26 cellular contexts compared by ENCODE assay signal in genomic region chr14:49612251-49612650, GRCh38.
"Had no signal": no experiment of that assay in that cellular context is flagged by ENCODE, and none has a peak within 500 bp of the region (broad histone marks: within the 10 kb centered on the region; RNA-seq: fewer than 3 reads in every experiment).

No MANE protein-coding gene starts in this region.

- DNase-seq: cerebellar nuclear complex; dorsolateral prefrontal cortex; effector CD4-positive, alpha-beta T cell; endodermal cell; foreskin fibroblast; gastrocnemius medialis; heart left ventricle; left cardiac atrium; left lung; mesenchymal stem cell; midbrain; naive thymus-derived CD4-positive, alpha-beta T cell; posterior cingulate gyrus; right lobe of liver; small intestine; stimulated activated CD4-positive, alpha-beta T cell treated with anti-CD3 and anti-CD28 coated beads, Interleukin-15, amount 100 ng/mL, for 24 hours; stimulated activated CD4-positive, alpha-beta T cell treated with anti-CD3 and anti-CD28 coated beads, Interleukin-2, amount 100 ng/mL, for 48 hours; stimulated activated naive B cell treated with anti-CD40 and anti-IgM and Interleukin-4, amounts not matched to agents 10 μg/mL and 1 μg/mL and 100 μg/mL, for 72 hours; upper lobe of left lung had no signal

- H3K4me1 Mint-ChIP-seq: endodermal cell had no signal

- H3K36me3 ChIP-seq: gastrocnemius medialis, right lobe of liver, thoracic aorta had no signal

- H3K4me2 ChIP-seq: hepatocyte had no signal

- H3K4me3 ChIP-seq: dorsolateral prefrontal cortex, gastrocnemius medialis, heart left ventricle, hepatocyte, left lung, right lobe of liver, thoracic aorta, tibial nerve, upper lobe of left lung had no signal

- H3K9me3 ChIP-seq: gastrocnemius medialis, heart left ventricle, left lung, neutrophil, right lobe of liver, thoracic aorta, tibial nerve, upper lobe of left lung had no signal

- H2AFZ ChIP-seq: hepatocyte had no signal

- ATAC-seq: esophagus mucosa; gastrocnemius medialis; heart left ventricle; left cardiac atrium; left lung; naive thymus-derived CD4-positive, alpha-beta T cell; right lobe of liver; stimulated activated naive B cell treated with anti-CD40 and anti-IgM and Interleukin-4, amounts not matched to agents 10 μg/mL and 1 μg/mL and 100 μg/mL, for 72 hours had no signal

- H3K27me3 ChIP-seq: dorsolateral prefrontal cortex, gastrocnemius medialis, heart left ventricle, hepatocyte, left lung, neutrophil, right lobe of liver, tibial nerve, upper lobe of left lung had no signal

- H3K27me3 Mint-ChIP-seq: naive thymus-derived CD4-positive, alpha-beta T cell; stimulated activated naive B cell treated with anti-CD40 and anti-IgM and Interleukin-4, amounts not matched to agents 10 μg/mL and 1 μg/mL and 100 μg/mL, for 72 hours; stimulated activated naive CD8-positive, alpha-beta T cell treated with anti-CD3 and anti-CD28 coated beads, Interleukin-15, Interleukin-2, amounts not matched to agents 100 ng/mL and 50 ng/mL, for 24 hours had no signal

- H3K4me3 Mint-ChIP-seq: endodermal cell; naive thymus-derived CD4-positive, alpha-beta T cell; stimulated activated naive B cell treated with anti-CD40 and anti-IgM and Interleukin-4, amounts not matched to agents 10 μg/mL and 1 μg/mL and 100 μg/mL, for 72 hours; stimulated activated naive CD8-positive, alpha-beta T cell treated with anti-CD3 and anti-CD28 coated beads, Interleukin-15, Interleukin-2, amounts not matched to agents 100 ng/mL and 50 ng/mL, for 24 hours had no signal

- H3K9me3 Mint-ChIP-seq: endodermal cell; naive thymus-derived CD4-positive, alpha-beta T cell; stimulated activated naive B cell treated with anti-CD40 and anti-IgM and Interleukin-4, amounts not matched to agents 10 μg/mL and 1 μg/mL and 100 μg/mL, for 72 hours; stimulated activated naive CD8-positive, alpha-beta T cell treated with anti-CD3 and anti-CD28 coated beads, Interleukin-15, Interleukin-2, amounts not matched to agents 100 ng/mL and 50 ng/mL, for 24 hours had no signal

- H3K4me1 ChIP-seq: gastrocnemius medialis, left lung, right lobe of liver, tibial nerve, upper lobe of left lung had no signal

- H3K27ac ChIP-seq: dorsolateral prefrontal cortex, epithelial cell of prostate, gastrocnemius medialis, heart left ventricle, hepatocyte, left lung, neutrophil, right lobe of liver, thoracic aorta, tibial nerve, upper lobe of left lung had no signal

- H3K27ac Mint-ChIP-seq: endodermal cell; stimulated activated naive CD8-positive, alpha-beta T cell treated with anti-CD3 and anti-CD28 coated beads, Interleukin-15, Interleukin-2, amounts not matched to agents 100 ng/mL and 50 ng/mL, for 24 hours had no signal
